1 cellular context compared by ENCODE assay signal in genomic region chr2:240560480-240561324, GRCh38.
TF ChIP-seq lines count a peak whose summit lies in the region.

No MANE protein-coding gene starts in this region.

TF ChIP-seq in HepG2, 621 proteins besides CTCF, POLR2A, EP300 and RAD21 (continued from another document and continues in another):
- peak; percentile 78; the same call in 1 of the 2 replicates for TF ChIP-seq SATB2 (CRISPR knock-in tag; IDR thresholded peaks at IDR 0.05)
- peak; percentile 92 for TF ChIP-seq SALL1 (CRISPR knock-in tag; IDR thresholded peaks at IDR 0.05)
- TF ChIP-seq ZNF781 (CRISPR knock-in tag; IDR thresholded peaks at IDR 0.05; ENCODE audit: borderline replicate concordance, not compliant biosample characterization): no peak
- no peak for TF ChIP-seq STAG1 (CRISPR knock-in tag; IDR thresholded peaks at IDR 0.05)
- no peak; the same call in 1 of the 2 replicates for TF ChIP-seq FOSL2 (CRISPR knock-in tag; IDR thresholded peaks at IDR 0.05)
- peak; percentile 87 for TF ChIP-seq DZIP1 (CRISPR knock-in tag; IDR thresholded peaks at IDR 0.05)
- TF ChIP-seq ZBTB8A (CRISPR knock-in tag; IDR thresholded peaks at IDR 0.05; ENCODE audit: borderline replicate concordance, low read depth): no peak
- no peak for TF ChIP-seq ATAD3A (CRISPR knock-in tag; IDR thresholded peaks at IDR 0.05)
- no peak for TF ChIP-seq SMC3 (IDR thresholded peaks at IDR 0.05; ENCODE audit: low read length)
- TF ChIP-seq ZNF607 (CRISPR knock-in tag; IDR thresholded peaks at IDR 0.05; ENCODE audit: borderline replicate concordance): peak; percentile 98
- peak; percentile 77; the same call in 1 of the 2 replicates for TF ChIP-seq ZNF138 (CRISPR knock-in tag; IDR thresholded peaks at IDR 0.05; ENCODE audit: low read depth)
- peak; percentile 76 for TF ChIP-seq GMEB1 (CRISPR knock-in tag; IDR thresholded peaks at IDR 0.05; ENCODE audit: borderline replicate concordance)
- peak; percentile 30; the same call in 1 of the 2 replicates for TF ChIP-seq HDAC2 (CRISPR knock-in tag; IDR thresholded peaks at IDR 0.05)
- TF ChIP-seq ZNF292 (CRISPR knock-in tag; IDR thresholded peaks at IDR 0.05; ENCODE audit: borderline replicate concordance, low read depth): no peak
- TF ChIP-seq ZFY (CRISPR knock-in tag; IDR thresholded peaks at IDR 0.05): peak; percentile 97
- no peak for TF ChIP-seq ZNF354B (CRISPR knock-in tag; IDR thresholded peaks at IDR 0.05)
- TF ChIP-seq FOXC1 (CRISPR knock-in tag; IDR thresholded peaks at IDR 0.05; ENCODE audit: borderline replicate concordance): peak; percentile 16; the same call in 1 of the 2 replicates
- TF ChIP-seq ZNF589 (CRISPR knock-in tag; conservative IDR thresholded peaks at IDR 0.05): 0 out of 2 replicates have a peak, but pooled peaks have one; percentile 21
- TF ChIP-seq MEIS1 (CRISPR knock-in tag; IDR thresholded peaks at IDR 0.05; ENCODE audit: borderline replicate concordance): peak; percentile 35
- no peak for TF ChIP-seq BCL6 (CRISPR knock-in tag; IDR thresholded peaks at IDR 0.05)
- no peak for TF ChIP-seq NONO (IDR thresholded peaks at IDR 0.05)
- no peak; the same call in 1 of the 2 replicates for TF ChIP-seq NONO (CRISPR knock-in tag; conservative IDR thresholded peaks at IDR 0.05)
- TF ChIP-seq SMAD3 (CRISPR knock-in tag; IDR thresholded peaks at IDR 0.05): peak; percentile 51; the same call in 1 of the 2 replicates
- no peak for TF ChIP-seq ZKSCAN1 (IDR thresholded peaks at IDR 0.05; ENCODE audit: low read length)
- TF ChIP-seq SNAPC4 (CRISPR knock-in tag; IDR thresholded peaks at IDR 0.05): no peak; the same call in 1 of the 2 replicates
- TF ChIP-seq ZNF12 (CRISPR knock-in tag; IDR thresholded peaks at IDR 0.05): 0 out of 2 replicates have a peak, but pooled peaks have one; percentile 8
- TF ChIP-seq MLX (CRISPR knock-in tag; IDR thresholded peaks at IDR 0.05): no peak
- TF ChIP-seq SRY (CRISPR knock-in tag; IDR thresholded peaks at IDR 0.05): peak; percentile 98; the same call in 1 of the 2 replicates
- peak; percentile 78 for TF ChIP-seq ZNF18 (CRISPR knock-in tag; IDR thresholded peaks at IDR 0.05; ENCODE audit: insufficient replicate concordance)
- peak; percentile 71 for TF ChIP-seq MED8 (CRISPR knock-in tag; IDR thresholded peaks at IDR 0.05; ENCODE audit: insufficient replicate concordance)
- no peak for TF ChIP-seq ZNF652 (CRISPR knock-in tag; IDR thresholded peaks at IDR 0.05; ENCODE audit: borderline replicate concordance, low read depth)
- TF ChIP-seq JUND (CRISPR knock-in tag; IDR thresholded peaks at IDR 0.05): 0 out of 2 replicates have a peak, but pooled peaks have one; percentile 47
- no peak for TF ChIP-seq ZNF251 (CRISPR knock-in tag; IDR thresholded peaks at IDR 0.05)
- TF ChIP-seq RBFOX2 (IDR thresholded peaks at IDR 0.05; ENCODE audit: low read depth, low read length): peak; percentile 98
- no peak for TF ChIP-seq DMTF1 (CRISPR knock-in tag; IDR thresholded peaks at IDR 0.05)
- TF ChIP-seq ZBTB40 (IDR thresholded peaks at IDR 0.05): peak; percentile 35; the same call in 1 of the 2 replicates
- peak; percentile 73; the same call in 1 of the 2 replicates for TF ChIP-seq ZBTB40 (CRISPR knock-in tag; IDR thresholded peaks at IDR 0.05)
